In genomic region chr1:30995990-30996612, GRCh38 we compare ENCODE assay signal across 16 cellular contexts.
"Had no signal": no experiment of that assay in that cellular context is flagged by ENCODE, and none has a peak within 500 bp of the region (broad histone marks: within the 10 kb centered on the region; RNA-seq: fewer than 3 reads in every experiment).

No MANE protein-coding gene starts in this region.

- DNase-seq: activated B cell treated with CpG ODN at 0.5 μM for 24 hours, amygdala, dorsolateral prefrontal cortex, left colon, mammary epithelial cell, mucosa of descending colon, transverse colon had no signal

- H3K27ac ChIP-seq: dorsolateral prefrontal cortex, esophagus muscularis mucosa, transverse colon had no signal

- ATAC-seq: left colon; mucosa of descending colon; SK-N-SH treated with all-trans-retinoic acid at 6 μM for 48 hours; stimulated activated effector memory CD8-positive, alpha-beta T cell treated with anti-CD3 and anti-CD28 coated beads, Interleukin-12 subunit alpha, Interleukin-12 subunit beta, amount 100 ng/mL, for 72 hours had no signal

- H3K4me3 ChIP-seq: dorsolateral prefrontal cortex, esophagus muscularis mucosa, mucosa of descending colon, smooth muscle cell, transverse colon had no signal

- H3K27me3 Mint-ChIP-seq: activated B cell treated with CpG ODN at 0.5 μM for 24 hours; activated CD4-positive, alpha-beta T cell treated with anti-CD3 and anti-CD28 coated beads, Interleukin-2, amount 10 ng/mL, durations not matched to agents 24 days and 14 days; activated naive CD8-positive, alpha-beta T cell had no signal

- H3K27me3 ChIP-seq: dorsolateral prefrontal cortex, esophagus muscularis mucosa, transverse colon had no signal

- H3K9me3 Mint-ChIP-seq: activated B cell treated with CpG ODN at 0.5 μM for 24 hours; activated CD4-positive, alpha-beta T cell treated with anti-CD3 and anti-CD28 coated beads, Interleukin-2, amount 10 ng/mL, durations not matched to agents 24 days and 14 days; activated T-helper 2 cell treated with anti-CD3 and anti-CD28 coated beads, Interferon-gamma antibody, Interleukin-2, Interleukin-4, amounts not matched to agents 10 μg/mL and 5 μg/mL and 100 μg/mL, durations not matched to agents 14 hours and 24 hours and 36 hours; brain; nephron; stimulated activated effector memory CD8-positive, alpha-beta T cell treated with anti-CD3 and anti-CD28 coated beads, Interleukin-12 subunit alpha, Interleukin-12 subunit beta, amount 100 ng/mL, for 72 hours had no signal

- H3K9me3 ChIP-seq: esophagus muscularis mucosa, mucosa of descending colon, transverse colon had no signal

- H3K4me3 Mint-ChIP-seq: activated B cell treated with CpG ODN at 0.5 μM for 24 hours; activated CD4-positive, alpha-beta T cell treated with anti-CD3 and anti-CD28 coated beads, Interleukin-2, amount 10 ng/mL, durations not matched to agents 24 days and 14 days; activated naive CD8-positive, alpha-beta T cell; brain; nephron; stimulated activated effector memory CD8-positive, alpha-beta T cell treated with anti-CD3 and anti-CD28 coated beads, Interleukin-12 subunit alpha, Interleukin-12 subunit beta, amount 100 ng/mL, for 72 hours had no signal

- H3K27ac Mint-ChIP-seq: activated B cell treated with CpG ODN at 0.5 μM for 24 hours; activated CD4-positive, alpha-beta T cell treated with anti-CD3 and anti-CD28 coated beads, Interleukin-2, amount 10 ng/mL, durations not matched to agents 24 days and 14 days; stimulated activated effector memory CD8-positive, alpha-beta T cell treated with anti-CD3 and anti-CD28 coated beads, Interleukin-12 subunit alpha, Interleukin-12 subunit beta, amount 100 ng/mL, for 72 hours had no signal

- H3K4me2 ChIP-seq: smooth muscle cell had no signal
